ENCODE assay signal across 8 cellular contexts in the genomic region with DNA sequence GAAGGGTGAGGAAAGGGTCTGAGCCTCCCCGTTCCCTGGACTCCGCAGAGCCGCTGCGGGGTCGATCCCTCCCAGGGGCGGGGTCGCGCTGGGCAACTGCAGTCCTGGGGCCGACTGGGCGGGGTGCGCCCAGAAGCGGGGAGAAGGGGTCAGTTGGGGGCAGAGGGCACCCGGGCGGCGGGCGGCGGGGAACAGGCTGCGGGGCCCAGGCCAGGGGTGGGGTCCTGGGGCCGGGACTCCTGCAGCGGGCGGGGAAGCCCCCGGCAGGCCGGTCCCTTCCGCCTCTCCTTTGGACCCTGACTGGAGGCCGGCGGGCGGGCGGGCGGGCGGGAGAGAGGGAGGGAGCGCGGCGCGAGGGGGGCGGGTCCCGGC. TPM values are rescaled to one million over a fixed set of nuclear protein-coding genes. Genes with fewer than 3 reads are reported as not detected.
DNase-seq lines count a peak whose midpoint lies in the region; ATAC-seq, FAIRE-seq and TF ChIP-seq lines count a peak whose summit lies in the region.

No MANE protein-coding gene starts in this region.

- H3K27ac ChIP-seq in DOHH2 (ENCODE audit: low read depth, low read length) = peak overlapping the region; percentile 94
- H3K27ac ChIP-seq in HEK293 (ENCODE audit: extremely low read depth, low read depth, low read length) = peak overlapping the region; percentile 95
- peak overlapping the region; percentile 99 to 100 (median 100) for H3K27ac ChIP-seq in Peyer's patch
- peak overlapping the region; percentile 99 for H3K27ac ChIP-seq in esophagus (ENCODE audit: low read depth in 2 of 2, low read length in 1 of 2)
- H3K27ac ChIP-seq in pancreas = peak overlapping the region; percentile 98 to 99 (median 99)

- H3K36me3 ChIP-seq in DOHH2 (ENCODE audit: control insufficient read depth, low read length) (peaks cover 42% of the 10 kb centered on the region), HEK293 (ENCODE audit: control insufficient read depth in 2 of 2, insufficient read depth in 1 of 2, low read length in 2 of 2) (peaks cover 7 to 11% of the 10 kb centered on the region in 2 experiments), Peyer's patch (no peaks in the 10 kb centered on the region), esophagus (ENCODE audit: control insufficient read depth in 2 of 2, insufficient read depth in 2 of 2, low read length in 1 of 2) (no peaks in the 10 kb centered on the region), pancreas (no peaks in the 10 kb centered on the region)

- H3K4me3 ChIP-seq in DOHH2 (ENCODE audit: low read length) (peak overlapping the region; percentile 100), HEK293 (ENCODE audit: low read depth, low read length) (peak overlapping the region; percentile 99), Peyer's patch (peak overlapping the region; percentile 89 to 97 (median 91)), esophagus (ENCODE audit: low read depth in 1 of 2, low read length in 2 of 2) (peak overlapping the region; percentile 71 to 95), pancreas (peak overlapping the region; percentile 68 to 97 (median 95))

- WGBS in esophagus, 2 donors = 1 to 3% methylated on average over 8 to 35 of the region's 36 CpGs
- WGBS in pancreas, 2 donors = 0 to 1% methylated on average over 12 to 35 of the region's 36 CpGs

- peaks cover 19% of the 10 kb centered on the region; the same call in 1 of the 2 replicates for H4K20me1 ChIP-seq in DOHH2 (ENCODE audit: control insufficient read depth, insufficient read depth, low read depth, low read length)

- FAIRE-seq in pancreas (lab: Jason Lieb, UNC) = no peak

- POLR2A ChIA-PET in HEK293 (lab: Yijun Ruan, JAX) = interaction anchor here (0.6 to 4.3 kb wide), 18 partner anchors 10 to 1226 kb away, joined by 3 to 81 read pairs (median 4); partner anchors contain the start of genes DHRS11, MRM1, MYO19 and PIGW

- peaks cover 35% of the 10 kb centered on the region for H3F3A ChIP-seq in DOHH2 (ENCODE audit: control insufficient read depth, insufficient read depth)

- TF ChIP-seq CTCF in DOHH2 (IDR thresholded peaks at IDR 0.05; ENCODE audit: low read depth, low read length, poor library complexity, severe bottlenecking) = no peak
- no peak for TF ChIP-seq CTCF in HEK293 (tag by site-specific recombination; IDR thresholded peaks at IDR 0.05)
- TF ChIP-seq CTCF in Peyer's patch (IDR thresholded peaks at IDR 0.05) = no peak
- no peak for TF ChIP-seq CTCF in pancreas (IDR thresholded peaks at IDR 0.05)

- H3K4me2 ChIP-seq in DOHH2 (ENCODE audit: low read length) = peak overlapping the region; percentile 81

- ATAC-seq in pancreas = peak; percentile 33 to 57 (median 52)

- intact Hi-C loops in pancreas (cut with DNase I) = no loop called here

- H3K9me3 ChIP-seq in DOHH2 (ENCODE audit: control insufficient read depth, insufficient read depth, low read length) (no peaks in the 10 kb centered on the region), HEK293 (ENCODE audit: control insufficient read depth, insufficient read depth, low read depth, low read length) (no peaks in the 10 kb centered on the region), Peyer's patch (no peaks in the 10 kb centered on the region), esophagus (ENCODE audit: control insufficient read depth in 2 of 2, insufficient read depth in 1 of 2, low read depth in 1 of 2, low read length in 1 of 2) (no peaks in the 10 kb centered on the region), pancreas (no peaks in the 10 kb centered on the region)

- CTCF ChIA-PET in HEK293 (lab: Yijun Ruan, JAX) = interaction anchor here (0.5 to 1.8 kb wide), 3 partner anchors 12 to 483 kb away, joined by 3 to 7 read pairs (median 4); no protein-coding TSS in a partner anchor

- H3K9me2 ChIP-seq in DOHH2 (replicated peaks; ENCODE audit: control insufficient read depth, low read length) = no peaks in the 10 kb centered on the region

- H3K27me3 ChIP-seq in DOHH2 (ENCODE audit: control insufficient read depth, low read length) (no peaks in the 10 kb centered on the region), Peyer's patch (no peaks in the 10 kb centered on the region), esophagus (ENCODE audit: control insufficient read depth in 1 of 2, insufficient read depth in 2 of 2, low read length in 2 of 2) (no peaks in the 10 kb centered on the region), pancreas (no peaks in the 10 kb centered on the region)

- no peak for TF ChIP-seq POLR2A in Peyer's patch (IDR thresholded peaks at IDR 0.05)

- H3K4me1 ChIP-seq in DOHH2 (ENCODE audit: control insufficient read depth, low read length) (peaks cover 37% of the 10 kb centered on the region), HEK293 (ENCODE audit: control insufficient read depth, insufficient read depth, low read length) (peaks cover 11% of the 10 kb centered on the region), Peyer's patch (peaks cover 3 to 47% (median 18%) of the 10 kb centered on the region in 4 donors), esophagus (ENCODE audit: control insufficient read depth in 2 of 2, insufficient read depth in 2 of 2, low read length in 1 of 2) (no peaks in the 10 kb centered on the region), pancreas (peaks cover 20 to 40% (median 29%) of the 10 kb centered on the region in 3 donors)

- peaks cover 71% of the 10 kb centered on the region for H3K79me2 ChIP-seq in DOHH2 (ENCODE audit: control insufficient read depth, low read length)

- DNase-seq in Peyer's patch = no peak
- DNase-seq in pancreas = no peak
- no peak for DNase-seq in OCI-M2 (lab: John Stamatoyannopoulos, UW; ENCODE audit: unreplicated experiment)
- DNase-seq in SIG-M5 treated with dmso at 0.1 percent for 504 hours (lab: John Stamatoyannopoulos, UW; ENCODE audit: unreplicated experiment) = no peak
- no peak for DNase-seq in NCI-H2029 (lab: John Stamatoyannopoulos, UW)

TF ChIP-seq in HEK293, 187 proteins besides CTCF, POLR2A, EP300 and RAD21 (continues in another document):
- TF ChIP-seq ZNF18 (tag by site-specific recombination; IDR thresholded peaks at IDR 0.05) (no peak), PRDM10 (tag by site-specific recombination; IDR thresholded peaks at IDR 0.05) (0 out of 2 replicates have a peak, but pooled peaks have one; percentile 7), GLI2 (tag by site-specific recombination; IDR thresholded peaks at IDR 0.05; ENCODE audit: borderline replicate concordance, low read depth) (no peak)

RNA-seq across cellular contexts. Expression of gene GGNBP2, which starts 0.4 kb away (rescaled TPM):
- total RNA-seq in Peyer's patch (100 to 1,000 TPM in 1 of 4 donors, 10 to 100 TPM in 3; 90.5 to 124 (median 96.8) TPM), pancreas (10 to 100 TPM; 27.3 to 41.5 (median 36.7) TPM)
- polyA plus RNA-seq in esophagus (10 to 100 TPM; 32.9 to 42.2 TPM), pancreas (10 to 100 TPM; 28.4 to 41.8 TPM)

RNA-seq across cellular contexts. Expression of gene PIGW, which starts 10.3 kb away (rescaled TPM):
- total RNA-seq in Peyer's patch (1 to 10 TPM in 3 of 4 donors, not detected in 1; 2.5 to 4.4 (median 4.3) TPM), pancreas (1 to 10 TPM; 1.1 to 3.7 (median 2.9) TPM)
- polyA plus RNA-seq in esophagus (1 to 10 TPM; 4.5 to 8.1 TPM), pancreas (1 to 10 TPM; 2.4 to 3.9 TPM)

RNA-seq across cellular contexts. Expression of gene MYO19, which starts 10.4 kb away (rescaled TPM):
- 100 to 1,000 TPM; 150 to 286 (median 213) TPM for total RNA-seq in Peyer's patch
- 10 to 100 TPM; 46.9 to 64.6 TPM for polyA plus RNA-seq in esophagus
- 10 to 100 TPM; 16.4 to 31.9 (median 25.9) TPM for total RNA-seq in pancreas
- polyA plus RNA-seq in pancreas = 10 to 100 TPM; 31.1 to 46.4 TPM

RNA-seq across cellular contexts. Expression of gene DHRS11, which starts 46.6 kb away (rescaled TPM):
- 100 to 1,000 TPM in 3 of 4 donors, 10 to 100 TPM in 1; 63.5 to 436 (median 424) TPM for total RNA-seq in Peyer's patch
- polyA plus RNA-seq in esophagus = 10 to 100 TPM; 10.7 to 15.0 TPM
- 1 to 10 TPM; 6.5 to 9.1 (median 7.6) TPM for total RNA-seq in pancreas
- 10 to 100 TPM; 14.7 to 15.4 TPM for polyA plus RNA-seq in pancreas

RNA-seq across cellular contexts. Expression of gene MRM1, which starts 56.3 kb away (rescaled TPM):
- total RNA-seq in Peyer's patch (10 to 100 TPM in 3 of 4 donors, 1 to 10 TPM in 1; 6.6 to 18.8 (median 13.9) TPM), pancreas (1 to 10 TPM; 2.5 to 5.0 (median 4.4) TPM)
- polyA plus RNA-seq in esophagus (1 to 10 TPM; 4.6 to 6.1 TPM), pancreas (1 to 10 TPM; 5.0 to 7.5 TPM)

Comparison
In these comparisons a context has a peak if more than half of its experiments do, and no peak if none do; other contexts are left out.
1. RNA of gene MYO19, which starts 10.4 kb away (total RNA-seq): 150 to 286 TPM in Peyer's patch; 16.4 to 31.9 TPM in pancreas; every median in the first group is over 4 times any median in the second.
2. Peak in every context shown above with its lines, with median percentiles within 50 percentile points of each other: H3K27ac ChIP-seq and H3K4me3 ChIP-seq.